In the genomic region with DNA sequence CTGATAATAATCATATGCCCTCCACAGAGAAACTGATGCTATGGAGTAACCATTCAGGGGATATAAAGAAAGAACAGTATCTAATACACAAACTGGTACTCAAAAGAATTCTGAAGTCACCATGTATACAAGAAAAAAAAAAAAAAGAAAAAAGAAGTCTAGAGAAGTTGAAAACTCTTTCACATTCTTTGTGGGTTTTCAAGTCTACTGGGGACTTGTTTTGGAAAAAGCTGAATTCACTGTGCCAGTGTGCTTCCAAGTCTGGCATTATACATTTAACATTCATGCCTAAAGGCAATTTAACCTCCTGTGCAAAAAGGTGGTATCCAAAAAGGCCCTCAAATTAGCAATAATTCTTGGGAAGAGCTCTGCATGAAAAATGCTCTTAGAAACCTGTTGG, we compare ENCODE assay signal across 14 cellular contexts.
DNase-seq lines count a peak whose midpoint lies in the region; ATAC-seq, FAIRE-seq and TF ChIP-seq lines count a peak whose summit lies in the region.
"Had no signal": no experiment of that assay in that cellular context is flagged by ENCODE, and none has a peak within 500 bp of the region (broad histone marks: within the 10 kb centered on the region; RNA-seq: fewer than 3 reads in every experiment).

No MANE protein-coding gene starts in this region.

- peaks cover 77% of the 10 kb centered on the region for H3K4me1 Mint-ChIP-seq in stimulated activated naive CD8-positive, alpha-beta T cell treated with anti-CD3 and anti-CD28 coated beads, Interleukin-15, Interleukin-2, amounts not matched to agents 100 ng/mL and 50 ng/mL, for 24 hours (ENCODE audit: low read depth)
- peaks cover 100% of the 10 kb centered on the region for H3K4me1 Mint-ChIP-seq in chondrocyte (ENCODE audit: low read depth)
- H3K4me1 Mint-ChIP-seq in natural killer cell: peaks cover 74 to 90% of the 10 kb centered on the region in 2 donors
- H3K4me1 Mint-ChIP-seq: memory B cell had no signal

- no peaks in the 10 kb centered on the region for H3K27me3 Mint-ChIP-seq in stimulated activated naive CD8-positive, alpha-beta T cell treated with anti-CD3 and anti-CD28 coated beads, Interleukin-15, Interleukin-2, amounts not matched to agents 100 ng/mL and 50 ng/mL, for 24 hours
- H3K27me3 Mint-ChIP-seq in chondrocyte (ENCODE audit: low read depth) (no peaks in the 10 kb centered on the region), natural killer cell (ENCODE audit: low read depth in 2 of 2) (no peaks in the 10 kb centered on the region)
- H3K27me3 Mint-ChIP-seq: memory B cell had no signal

- CTCF ChIA-PET in GM10248 (lab: Yijun Ruan, JAX): no interaction called here

- DNase-seq in stimulated activated naive CD8-positive, alpha-beta T cell treated with anti-CD3 and anti-CD28 coated beads, Interleukin-15, Interleukin-2, amounts not matched to agents 100 U/mL and 50 U/mL, for 24 hours: no peak
- DNase-seq in chondrocyte (ENCODE audit: low spot score): no peak
- no peak for DNase-seq in natural killer cell
- no peak for DNase-seq in OCI-M2 (lab: John Stamatoyannopoulos, UW; ENCODE audit: unreplicated experiment)
- no peak for DNase-seq in HTR-8/SVneo (ENCODE audit: insufficient read length, low spot score)
- no peak for DNase-seq in SW480 (ENCODE audit: low spot score)
- no peak for DNase-seq in GM10248 (ENCODE audit: extremely low spot score)
- DNase-seq: activated gamma-delta T cell, cerebellar nuclear complex, Karpas-422, NCI-H524, PC-9 had no signal

- POLR2A ChIA-PET in GM10248 (lab: Yijun Ruan, JAX): no interaction called here

- no peak for FAIRE-seq in HTR-8/SVneo (lab: Jason Lieb, UNC)

- no peak for ATAC-seq in stimulated activated naive CD8-positive, alpha-beta T cell treated with anti-CD3 and anti-CD28 coated beads, Interleukin-15, Interleukin-2, amounts not matched to agents 100 U/mL and 50 U/mL, for 24 hours
- no peak for ATAC-seq in natural killer cell

- TF ChIP-seq CTCF in chondrocyte (IDR thresholded peaks at IDR 0.05) (no peak), natural killer cell (IDR thresholded peaks at IDR 0.05) (no peak), GM10248 (IDR thresholded peaks at IDR 0.05; ENCODE audit: control extremely low read depth, extremely low read depth, low read depth, missing control alignments) (no peak)

- peaks cover 79% of the 10 kb centered on the region for H3K36me3 Mint-ChIP-seq in stimulated activated naive CD8-positive, alpha-beta T cell treated with anti-CD3 and anti-CD28 coated beads, Interleukin-15, Interleukin-2, amounts not matched to agents 100 ng/mL and 50 ng/mL, for 24 hours (ENCODE audit: low read depth)
- H3K36me3 Mint-ChIP-seq in chondrocyte (ENCODE audit: low read depth): peaks cover 75% of the 10 kb centered on the region
- H3K36me3 Mint-ChIP-seq in natural killer cell: peaks cover 39% of the 10 kb centered on the region

- intact Hi-C loops in natural killer cell (cut with micrococcal nuclease): no loop called here

- no peaks in the 10 kb centered on the region for H3K9me3 Mint-ChIP-seq in stimulated activated naive CD8-positive, alpha-beta T cell treated with anti-CD3 and anti-CD28 coated beads, Interleukin-15, Interleukin-2, amounts not matched to agents 100 ng/mL and 50 ng/mL, for 24 hours
- H3K9me3 Mint-ChIP-seq in chondrocyte (ENCODE audit: low read depth) (peaks cover 2% of the 10 kb centered on the region), natural killer cell (no peaks in the 10 kb centered on the region)
- H3K9me3 Mint-ChIP-seq: memory B cell had no signal

- H3K4me3 Mint-ChIP-seq in stimulated activated naive CD8-positive, alpha-beta T cell treated with anti-CD3 and anti-CD28 coated beads, Interleukin-15, Interleukin-2, amounts not matched to agents 100 ng/mL and 50 ng/mL, for 24 hours: peak overlapping the region; percentile 58
- H3K4me3 Mint-ChIP-seq in chondrocyte (ENCODE audit: unreplicated experiment): no peak overlapping the region
- no peak overlapping the region for H3K4me3 Mint-ChIP-seq in natural killer cell
- H3K4me3 Mint-ChIP-seq: memory B cell had no signal

- H3K27ac Mint-ChIP-seq in stimulated activated naive CD8-positive, alpha-beta T cell treated with anti-CD3 and anti-CD28 coated beads, Interleukin-15, Interleukin-2, amounts not matched to agents 100 ng/mL and 50 ng/mL, for 24 hours: peak overlapping the region; percentile 91
- peak overlapping the region; percentile 89 for H3K27ac Mint-ChIP-seq in chondrocyte (ENCODE audit: unreplicated experiment)
- H3K27ac Mint-ChIP-seq in natural killer cell: peak overlapping the region; percentile 5 to 65
- H3K27ac Mint-ChIP-seq: memory B cell had no signal

Comparison
In these comparisons a context has a peak if more than half of its experiments do, and no peak if none do; other contexts are left out.
1. H3K27ac Mint-ChIP-seq: peak in every context shown above with its lines; median percentile 91 in stimulated activated naive CD8-positive, alpha-beta T cell treated with anti-CD3 and anti-CD28 coated beads, Interleukin-15, Interleukin-2, amounts not matched to agents 100 ng/mL and 50 ng/mL, for 24 hours; 89 in chondrocyte; 35 in natural killer cell.